Comparison of ENCODE assay signal across 8 cellular contexts in the genomic region with DNA sequence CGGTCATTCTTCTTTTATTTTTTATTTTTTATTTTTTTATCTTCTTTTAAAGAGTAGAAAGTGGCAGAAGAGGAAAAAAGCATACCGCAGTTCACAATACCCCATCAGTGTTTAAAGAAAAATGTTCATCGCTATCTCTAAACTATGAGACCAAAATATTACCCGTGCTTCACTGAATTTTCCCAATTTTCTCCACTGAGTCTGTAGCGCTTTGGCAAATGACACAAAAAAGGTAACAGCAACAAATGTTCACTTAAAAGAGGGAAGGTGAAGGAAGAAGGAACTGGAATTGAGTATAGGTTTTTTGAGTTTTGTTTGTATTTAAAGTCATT. TPM values are rescaled to one million over a fixed set of nuclear protein-coding genes. Genes with fewer than 3 reads are reported as not detected.
DNase-seq lines count a peak whose midpoint lies in the region; ATAC-seq, FAIRE-seq and TF ChIP-seq lines count a peak whose summit lies in the region.

No MANE protein-coding gene starts in this region.

- no peaks in the 10 kb centered on the region for H3K9me3 ChIP-seq in H9 (ENCODE audit: control insufficient read depth, low read depth, low read length)
- H3K9me3 ChIP-seq in skeletal muscle tissue (ENCODE audit: control insufficient read depth in 3 of 3, low read length in 3 of 3), result no peaks in the 10 kb centered on the region
- no peaks in the 10 kb centered on the region for H3K9me3 ChIP-seq in small intestine (ENCODE audit: control insufficient read depth, low read depth)

- no peaks in the 10 kb centered on the region for H3K27me3 ChIP-seq in H9 (ENCODE audit: insufficient read depth, low read length)
- H3K27me3 ChIP-seq in foreskin keratinocyte, result no peaks in the 10 kb centered on the region
- no peaks in the 10 kb centered on the region for H3K27me3 ChIP-seq in skeletal muscle tissue (ENCODE audit: control insufficient read depth in 3 of 3, insufficient read depth in 3 of 3, low read length in 3 of 3)
- no peaks in the 10 kb centered on the region for H3K27me3 ChIP-seq in small intestine (ENCODE audit: control insufficient read depth in 2 of 2, insufficient read depth in 2 of 2, low read length in 2 of 2)

- no peak overlapping the region for H2BK20ac ChIP-seq in H9 (ENCODE audit: low read depth, low read length, poor library complexity, severe bottlenecking)

- H2AK5ac ChIP-seq in H9 (ENCODE audit: insufficient read length, low read length), result no peak overlapping the region

- peaks cover 9% of the 10 kb centered on the region for H3K23me2 ChIP-seq in H9 (ENCODE audit: insufficient read length, low read depth, low read length, poor library complexity, severe bottlenecking)

- H4K5ac ChIP-seq in H9 (ENCODE audit: insufficient read length, low read depth, low read length), result no peak overlapping the region

- no peak overlapping the region for H3K4ac ChIP-seq in H9 (ENCODE audit: low read depth, low read length)

- no peak overlapping the region for H3K56ac ChIP-seq in H9 (ENCODE audit: insufficient read length, low read depth, low read length)

- H3K79me2 ChIP-seq in H9 (ENCODE audit: insufficient read depth, low read length), result no peaks in the 10 kb centered on the region

- H3K4me2 ChIP-seq in H9 (ENCODE audit: insufficient read depth, insufficient read length, low read length), result no peak overlapping the region

- H3K27ac ChIP-seq in H9 (ENCODE audit: insufficient read length, low read depth, low read length) (no peak overlapping the region), VCaP (peak overlapping the region; percentile 52; the same call in 1 of the 2 replicates), foreskin keratinocyte (peak overlapping the region; percentile 20), skeletal muscle tissue (ENCODE audit: low read depth, low read length) (no peak overlapping the region), small intestine (ENCODE audit: low read depth in 1 of 2, low read length in 1 of 2) (no peak overlapping the region)

- H2BK5ac ChIP-seq in H9 (ENCODE audit: insufficient read length, low read length), result no peak overlapping the region

- no peak overlapping the region for H3K23ac ChIP-seq in H9 (ENCODE audit: insufficient read length, low read depth, low read length)

- no peak overlapping the region for H4K91ac ChIP-seq in H9 (ENCODE audit: insufficient read length, low read depth, low read length)

- WGBS in H9 (ENCODE audit: extremely low coverage, insufficient read length, low lambda C conversion rate), result no CpG with 5 or more reads among the region's 5 CpGs
- 31 to 36% (median 33%) methylated on average over 5 of the region's 5 CpGs for WGBS in small intestine, 3 donors

- H3K9ac ChIP-seq in H9 (ENCODE audit: extremely low read depth, insufficient read length, low read length), result no peak overlapping the region
- H3K9ac ChIP-seq in skeletal muscle tissue (ENCODE audit: low read depth in 1 of 3, low read length in 3 of 3), result peak overlapping the region; percentile 66 to 84 (median 66)

- H3K14ac ChIP-seq in H9 (ENCODE audit: insufficient read depth, low read length), result no peak overlapping the region

- TF ChIP-seq CTCF in H9 (conservative IDR thresholded peaks at IDR 0.05) (no peak), VCaP (conservative IDR thresholded peaks at IDR 0.05) (no peak), foreskin keratinocyte (conservative IDR thresholded peaks at IDR 0.05) (no peak)

- no peak overlapping the region for H2BK15ac ChIP-seq in H9 (ENCODE audit: low read depth, low read length)

- H3K18ac ChIP-seq in H9 (ENCODE audit: insufficient read length, low read depth, low read length), result no peak overlapping the region

- no peak overlapping the region for H3T11ph ChIP-seq in H9 (ENCODE audit: low read length)

- H4K20me1 ChIP-seq in H9 (ENCODE audit: control insufficient read depth, insufficient read depth, insufficient read length), result no peaks in the 10 kb centered on the region

- no peak for FAIRE-seq in small intestine (lab: Jason Lieb, UNC)

- H2BK12ac ChIP-seq in H9 (ENCODE audit: insufficient read length, low read depth, low read length), result no peak overlapping the region

- peaks cover 13% of the 10 kb centered on the region for H3K27me3 Mint-ChIP-seq in H9 (ENCODE audit: low read depth)

- H3K4me3 Mint-ChIP-seq in H9, result peak overlapping the region; percentile 92 to 97

- DNase-seq in H9 (no peak), foreskin keratinocyte (peak in 1 of 2 donors; percentile 1), NCI-H1436 (lab: John Stamatoyannopoulos, UW) (no peak), small intestine (no peak)

- H3K36me3 ChIP-seq in skeletal muscle tissue (ENCODE audit: control insufficient read depth in 3 of 3, insufficient read depth in 3 of 3, low read length in 3 of 3) (no peaks in the 10 kb centered on the region), small intestine (ENCODE audit: control insufficient read depth in 2 of 2, insufficient read depth in 2 of 2, low read length in 2 of 2) (no peaks in the 10 kb centered on the region)

- no peaks in the 10 kb centered on the region for H3K36me3 Mint-ChIP-seq in H9 (ENCODE audit: insufficient read depth in 1 of 3, low read depth in 3 of 3)

- H2AFZ ChIP-seq in H9 (ENCODE audit: low read length), result peak overlapping the region; percentile 41

- H3K4me1 ChIP-seq in H9 (ENCODE audit: insufficient read depth, low read length) (no peaks in the 10 kb centered on the region), foreskin keratinocyte (no peaks in the 10 kb centered on the region), skeletal muscle tissue (ENCODE audit: control insufficient read depth in 3 of 3, insufficient read depth in 3 of 3, low read length in 3 of 3) (peaks cover 11 to 15% (median 13%) of the 10 kb centered on the region in 3 donors), small intestine (ENCODE audit: control insufficient read depth in 2 of 2, insufficient read depth in 1 of 2, low read depth in 1 of 2, low read length in 1 of 2) (no peaks in the 10 kb centered on the region)

- H2BK120ac ChIP-seq in H9 (ENCODE audit: low read depth, low read length, poor library complexity, severe bottlenecking), result no peak overlapping the region

- ATAC-seq in foreskin keratinocyte (no peak), GM21619 (IDR thresholded peaks at IDR 0.05; ENCODE audit: unreplicated experiment) (no peak), GM18519 (IDR thresholded peaks at IDR 0.05; ENCODE audit: low FRiP score, unreplicated experiment) (no peak)

- peak overlapping the region; percentile 83 to 99 (median 98) for H3K4me3 ChIP-seq in skeletal muscle tissue (ENCODE audit: low read length in 3 of 3)
- peak overlapping the region in 1 of 2 donors; percentile 63 for H3K4me3 ChIP-seq in small intestine (ENCODE audit: low read depth in 1 of 2, low read length in 2 of 2)

- no peaks in the 10 kb centered on the region for H3K79me1 ChIP-seq in H9 (ENCODE audit: insufficient read depth, low read depth, low read length, poor library complexity, severe bottlenecking)

- H3K27ac Mint-ChIP-seq in H9, result no peak overlapping the region

- no peak overlapping the region for H4K8ac ChIP-seq in H9 (replicated peaks; ENCODE audit: insufficient read length, low read depth, low read length)

- no peaks in the 10 kb centered on the region; a peak in 1 of 5 replicates for H3K9me3 Mint-ChIP-seq in H9

- peaks cover 8% of the 10 kb centered on the region in 2 experiments for H3K4me1 Mint-ChIP-seq in H9

RNA-seq across cellular contexts. Expression of gene RIOK3, which starts 15.1 kb away (rescaled TPM):
- total RNA-seq in H9 (2021) (30.8 and 34.6 TPM in 2 replicates), foreskin keratinocyte (48.7 and 54.3 TPM in 2 replicates), skeletal muscle tissue (55.3 TPM)
- polyA plus RNA-seq in foreskin keratinocyte (17.5 and 17.8 TPM in 2 replicates), small intestine (100 to 1,000 TPM in 2 of 3 donors, 10 to 100 TPM in 1; 41.0 to 215 (median 193) TPM)

Comparison
In these comparisons a context has a peak if more than half of its experiments do, and no peak if none do; other contexts are left out.
1. H3K27ac ChIP-seq: peak in VCaP (single experiment) and foreskin keratinocyte (single experiment); none in H9 (single experiment), skeletal muscle tissue (single experiment) and small intestine (0 of 2).